11 cellular contexts compared by ENCODE assay signal in the genomic region with DNA sequence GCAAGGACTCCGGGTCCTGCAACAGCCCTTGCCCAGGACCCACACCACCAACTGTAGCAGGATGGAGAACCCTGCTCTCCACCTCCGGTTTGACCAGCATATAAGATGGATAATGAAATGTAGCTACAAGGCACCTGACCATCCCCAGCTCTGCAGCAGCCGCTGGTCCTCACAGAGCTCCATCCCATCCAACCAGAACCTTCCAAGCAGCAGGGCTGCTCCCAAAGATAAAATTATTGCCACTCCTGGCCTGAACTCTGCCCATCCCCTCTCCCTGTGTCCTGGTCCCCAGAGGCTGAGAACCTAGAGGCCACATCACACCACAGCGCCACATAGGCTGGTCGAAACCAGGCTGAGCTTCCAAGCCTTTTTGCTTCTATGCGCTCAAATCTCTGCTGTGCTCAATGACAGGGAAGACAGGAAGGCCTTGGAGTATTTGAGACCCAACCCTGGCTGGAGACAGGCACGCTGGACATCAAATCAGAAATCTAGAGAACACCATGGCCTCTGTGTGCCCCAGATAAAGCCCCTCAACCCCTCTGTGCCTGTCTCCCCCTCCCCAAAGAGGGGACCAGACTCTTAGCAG. TPM values are rescaled to one million over a fixed set of nuclear protein-coding genes. Genes with fewer than 3 reads are reported as not detected.
DNase-seq lines count a peak whose midpoint lies in the region; ATAC-seq, FAIRE-seq and TF ChIP-seq lines count a peak whose summit lies in the region.
"Had no signal": no experiment of that assay in that cellular context is flagged by ENCODE, and none has a peak within 500 bp of the region (broad histone marks: within the 10 kb centered on the region; RNA-seq: fewer than 3 reads in every experiment).

No MANE protein-coding gene starts in this region.

- peak overlapping the region; percentile 27 for H3K27ac ChIP-seq in thymus (ENCODE audit: low read depth)
- H3K27ac ChIP-seq: PC-9 had no signal

- TF ChIP-seq POLR2A in erythroblast (IDR thresholded peaks at IDR 0.05; ENCODE audit: low read length) = no peak

- H3K27me3 ChIP-seq in bronchial epithelial cell (ENCODE audit: control insufficient read depth, insufficient read depth, low read length) (no peaks in the 10 kb centered on the region), thymus (ENCODE audit: control insufficient read depth, insufficient read depth) (no peaks in the 10 kb centered on the region)

- H3K4me3 Mint-ChIP-seq in activated CD4-positive, alpha-beta T cell treated with anti-CD3 and anti-CD28 coated beads, Interleukin-2, amount 10 ng/mL, durations not matched to agents 7 days and 5 days = no peak overlapping the region
- peak overlapping the region in 6 of 8 donors; percentile 59 to 86 (median 84) for H3K4me3 Mint-ChIP-seq in naive B cell
- no peak overlapping the region for H3K4me3 Mint-ChIP-seq in activated T-cell treated with anti-CD3 and anti-CD28 coated beads, Interleukin-2, amount 50 U/mL, for 4 hours

- peak; percentile 7 for FAIRE-seq in bronchial epithelial cell (lab: Jason Lieb, UNC)

- POLR2A ChIA-PET in activated CD4-positive, alpha-beta T cell treated with anti-CD3 and anti-CD28 coated beads, Interleukin-2, amount 10 ng/mL, durations not matched to agents 7 days and 5 days (lab: Charles Lee) = no interaction called here

- no peaks in the 10 kb centered on the region for H3K9me3 ChIP-seq in thymus (ENCODE audit: control insufficient read depth)

- DNase-seq in activated CD4-positive, alpha-beta T cell treated with anti-CD3 and anti-CD28 coated beads, Interleukin-2, amount 10 ng/mL, durations not matched to agents 7 days and 5 days = no peak
- DNase-seq in activated CD4-positive, alpha-beta T cell treated with anti-CD3 and anti-CD28 coated beads for 4 hours = no peak
- no peak for DNase-seq in bronchial epithelial cell (ENCODE audit: low read depth)
- no peak for DNase-seq in naive B cell
- DNase-seq in stimulated activated naive CD4-positive, alpha-beta T cell treated with Interleukin-2 at 50 U/mL for 16 hours (lab: John Stamatoyannopoulos, UW) = no peak
- no peak for DNase-seq in erythroblast (lab: John Stamatoyannopoulos, UW)
- no peak for DNase-seq in activated T-cell treated with anti-CD3 and anti-CD28 coated beads, Interleukin-2, amount 50 U/mL, for 4 hours
- DNase-seq: PC-9; stimulated activated naive CD8-positive, alpha-beta T cell treated with anti-CD3 and anti-CD28 coated beads, Interleukin-15, amount 100 ng/mL, for 72 hours had no signal

- 96% methylated on average over 7 of the region's 7 CpGs for WGBS in thymus

- ATAC-seq in naive B cell (ENCODE audit: low read depth in 2 of 2) = no peak
- ATAC-seq in activated T-cell treated with anti-CD3 and anti-CD28 coated beads, Interleukin-2, amount 50 U/mL, for 4 hours = no peak
- ATAC-seq: stimulated activated naive CD8-positive, alpha-beta T cell treated with anti-CD3 and anti-CD28 coated beads, Interleukin-15, amount 100 ng/mL, for 72 hours had no signal

- TF ChIP-seq CTCF in bronchial epithelial cell (IDR thresholded peaks at IDR 0.05; ENCODE audit: insufficient read depth, low read length, severe bottlenecking) = no peak

- H3K27me3 Mint-ChIP-seq in activated CD4-positive, alpha-beta T cell treated with anti-CD3 and anti-CD28 coated beads, Interleukin-2, amount 10 ng/mL, durations not matched to agents 7 days and 5 days = no peaks in the 10 kb centered on the region
- no peaks in the 10 kb centered on the region for H3K27me3 Mint-ChIP-seq in naive B cell
- peaks cover 1% of the 10 kb centered on the region for H3K27me3 Mint-ChIP-seq in activated T-cell treated with anti-CD3 and anti-CD28 coated beads, Interleukin-2, amount 50 U/mL, for 4 hours (ENCODE audit: low read depth)
- H3K27me3 Mint-ChIP-seq: stimulated activated naive CD8-positive, alpha-beta T cell treated with anti-CD3 and anti-CD28 coated beads, Interleukin-15, amount 100 ng/mL, for 72 hours had no signal

- peaks cover 2% of the 10 kb centered on the region for H3K36me3 Mint-ChIP-seq in activated CD4-positive, alpha-beta T cell treated with anti-CD3 and anti-CD28 coated beads, Interleukin-2, amount 10 ng/mL, durations not matched to agents 7 days and 5 days (ENCODE audit: low read depth)
- no peaks in the 10 kb centered on the region for H3K36me3 Mint-ChIP-seq in naive B cell
- H3K36me3 Mint-ChIP-seq in activated T-cell treated with anti-CD3 and anti-CD28 coated beads, Interleukin-2, amount 50 U/mL, for 4 hours (ENCODE audit: insufficient read depth) = no peaks in the 10 kb centered on the region
- H3K36me3 Mint-ChIP-seq: immature natural killer cell had no signal

- H3K4me1 Mint-ChIP-seq in activated CD4-positive, alpha-beta T cell treated with anti-CD3 and anti-CD28 coated beads, Interleukin-2, amount 10 ng/mL, durations not matched to agents 7 days and 5 days = peaks cover 31% of the 10 kb centered on the region
- peaks cover 25 to 34% (median 30%) of the 10 kb centered on the region in 3 donors for H3K4me1 Mint-ChIP-seq in naive B cell
- H3K4me1 Mint-ChIP-seq in activated T-cell treated with anti-CD3 and anti-CD28 coated beads, Interleukin-2, amount 50 U/mL, for 4 hours (ENCODE audit: low read depth) = peaks cover 25% of the 10 kb centered on the region

- H3K36me3 ChIP-seq in bronchial epithelial cell (ENCODE audit: control insufficient read depth, insufficient read depth, low read length) (peaks cover 26% of the 10 kb centered on the region), thymus (ENCODE audit: control insufficient read depth, insufficient read depth) (peaks cover 27% of the 10 kb centered on the region)

- H3K27ac Mint-ChIP-seq in activated CD4-positive, alpha-beta T cell treated with anti-CD3 and anti-CD28 coated beads, Interleukin-2, amount 10 ng/mL, durations not matched to agents 7 days and 5 days = peak overlapping the region; percentile 31
- H3K27ac Mint-ChIP-seq in naive B cell = peak overlapping the region in 4 of 6 donors; percentile 75 to 90 (median 83)

- peaks cover 17% of the 10 kb centered on the region for H3K4me1 ChIP-seq in thymus (ENCODE audit: control insufficient read depth, insufficient read depth, low read length)

- no peaks in the 10 kb centered on the region for H3K9me3 Mint-ChIP-seq in activated CD4-positive, alpha-beta T cell treated with anti-CD3 and anti-CD28 coated beads, Interleukin-2, amount 10 ng/mL, durations not matched to agents 7 days and 5 days
- H3K9me3 Mint-ChIP-seq in naive B cell = no peaks in the 10 kb centered on the region
- no peaks in the 10 kb centered on the region for H3K9me3 Mint-ChIP-seq in activated T-cell treated with anti-CD3 and anti-CD28 coated beads, Interleukin-2, amount 50 U/mL, for 4 hours
- H3K9me3 Mint-ChIP-seq: immature natural killer cell; stimulated activated naive CD8-positive, alpha-beta T cell treated with anti-CD3 and anti-CD28 coated beads, Interleukin-15, amount 100 ng/mL, for 72 hours had no signal

- H3K4me3 ChIP-seq in bronchial epithelial cell (ENCODE audit: low read depth, low read length) (no peak overlapping the region), thymus (ENCODE audit: low read length) (no peak overlapping the region)
- H3K4me3 ChIP-seq: PC-9 had no signal

- CTCF ChIA-PET in activated CD4-positive, alpha-beta T cell treated with anti-CD3 and anti-CD28 coated beads, Interleukin-2, amount 10 ng/mL, durations not matched to agents 7 days and 5 days (lab: Charles Lee) = interaction anchor here (1.0 to 3.9 kb wide), 5 partner anchors 9 to 98 kb away, joined by 3 to 15 read pairs (median 4); a partner anchor contains a TSS

RNA-seq across cellular contexts. Expression of a gene that starts 4.2 kb away (rescaled TPM):
- 10 to 100 TPM; 28.7 to 34.3 TPM for total RNA-seq in activated CD4-positive, alpha-beta T cell treated with anti-CD3 and anti-CD28 coated beads, Interleukin-2, amount 10 ng/mL, durations not matched to agents 7 days and 5 days
- 64.2 and 76.2 TPM in 2 replicates for total RNA-seq in bronchial epithelial cell
- polyA plus RNA-seq in naive B cell (ENCODE audit: low read depth in 6 of 6) (1 to 10 TPM; 2.0 to 6.3 (median 3.8) TPM), thymus (141 TPM)
- total RNA-seq in activated T-cell treated with anti-CD3 and anti-CD28 coated beads, Interleukin-2, amount 50 U/mL, for 4 hours = 10 to 100 TPM; 44.7 to 67.9 (median 53.4) TPM

RNA-seq across cellular contexts. Expression of a gene that starts 34.2 kb away (rescaled TPM):
- 10 to 100 TPM; 29.2 to 30.8 TPM for total RNA-seq in activated CD4-positive, alpha-beta T cell treated with anti-CD3 and anti-CD28 coated beads, Interleukin-2, amount 10 ng/mL, durations not matched to agents 7 days and 5 days
- total RNA-seq in bronchial epithelial cell = 15.9 and 19.2 TPM in 2 replicates
- polyA plus RNA-seq in naive B cell (ENCODE audit: low read depth in 6 of 6) = 10 to 100 TPM; 23.7 to 34.2 (median 30.3) TPM
- 46.0 TPM for polyA plus RNA-seq in thymus
- total RNA-seq in activated T-cell treated with anti-CD3 and anti-CD28 coated beads, Interleukin-2, amount 50 U/mL, for 4 hours = 10 to 100 TPM; 16.7 to 17.7 (median 17.4) TPM

RNA-seq across cellular contexts. Expression of a gene that starts 34.5 kb away (rescaled TPM):
- 100 to 1,000 TPM; 134 to 162 TPM for total RNA-seq in activated CD4-positive, alpha-beta T cell treated with anti-CD3 and anti-CD28 coated beads, Interleukin-2, amount 10 ng/mL, durations not matched to agents 7 days and 5 days
- total RNA-seq in bronchial epithelial cell = 11.1 and 17.6 TPM in 2 replicates
- polyA plus RNA-seq in naive B cell (ENCODE audit: low read depth in 6 of 6) (10 to 100 TPM; 20.2 to 33.6 (median 28.6) TPM), thymus (25.5 TPM)
- total RNA-seq in activated T-cell treated with anti-CD3 and anti-CD28 coated beads, Interleukin-2, amount 50 U/mL, for 4 hours = 10 to 100 TPM; 35.9 to 42.3 (median 37.5) TPM

Comparison
In these comparisons a context has a peak if more than half of its experiments do, and no peak if none do; other contexts are left out.
1. H3K4me3 Mint-ChIP-seq: peak in naive B cell (6 of 8); none in activated CD4-positive, alpha-beta T cell treated with anti-CD3 and anti-CD28 coated beads, Interleukin-2, amount 10 ng/mL, durations not matched to agents 7 days and 5 days (single experiment) and activated T-cell treated with anti-CD3 and anti-CD28 coated beads, Interleukin-2, amount 50 U/mL, for 4 hours (single experiment).